3 cellular contexts compared by ENCODE assay signal in genomic region chr20:4673371-4674001, GRCh38.
TF ChIP-seq lines count a peak whose summit lies in the region.

No MANE protein-coding gene starts in this region.

TF ChIP-seq in GM23338, 12 proteins besides CTCF, POLR2A, EP300 and RAD21 (continues in another document):
- no peak for TF ChIP-seq REST (IDR thresholded peaks at IDR 0.05; ENCODE audit: unreplicated experiment)
- no peak for TF ChIP-seq POLR2AphosphoS5 (IDR thresholded peaks at IDR 0.05; ENCODE audit: low read depth)
- no peak for TF ChIP-seq ZNF114 (CRISPR knock-in tag; IDR thresholded peaks at IDR 0.05)
- TF ChIP-seq ZNF331 (CRISPR knock-in tag; IDR thresholded peaks at IDR 0.05; ENCODE audit: low read depth) = no peak
- TF ChIP-seq JUNB (IDR thresholded peaks at IDR 0.05; ENCODE audit: unreplicated experiment) = no peak
- TF ChIP-seq NANOG (IDR thresholded peaks at IDR 0.05; ENCODE audit: borderline replicate concordance) = no peak
- no peak for TF ChIP-seq EZH2phosphoT487 (IDR thresholded peaks at IDR 0.05; ENCODE audit: unreplicated experiment)

TF ChIP-seq in H1, 55 proteins besides CTCF, POLR2A, EP300 and RAD21:
- TF ChIP-seq TCF12 (IDR thresholded peaks at IDR 0.05; ENCODE audit: low read depth, low read length) (no peak), POU5F1 (IDR thresholded peaks at IDR 0.05; ENCODE audit: low read depth, low read length) (no peak), TAF1 (IDR thresholded peaks at IDR 0.05; ENCODE audit: low read depth, low read length) (no peak), SIN3A (conservative IDR thresholded peaks at IDR 0.05 in 1 of 2, IDR thresholded peaks at IDR 0.05 in 1 of 2; ENCODE audit: low read depth in 1 of 2, low read length in 2 of 2) (no peak), GABPA (IDR thresholded peaks at IDR 0.05; ENCODE audit: borderline replicate concordance, insufficient read depth, low read length) (no peak), NRF1 (IDR thresholded peaks at IDR 0.05; ENCODE audit: low read depth, low read length) (no peak), CHD1 (IDR thresholded peaks at IDR 0.05; ENCODE audit: low read depth, low read length) (no peak), CEBPB (IDR thresholded peaks at IDR 0.05; ENCODE audit: low read depth, low read length) (no peak), SAP30 (IDR thresholded peaks at IDR 0.05; ENCODE audit: insufficient read depth, insufficient replicate concordance, low read length) (no peak), MAX (IDR thresholded peaks at IDR 0.05) (no peak), RXRA (IDR thresholded peaks at IDR 0.05; ENCODE audit: insufficient read depth, low read depth, low read length) (no peak), KDM4A (IDR thresholded peaks at IDR 0.05; ENCODE audit: low read depth, low read length, severe bottlenecking) (no peak)

TF ChIP-seq in GM12891, 5 proteins besides CTCF, POLR2A, EP300 and RAD21:
- TF ChIP-seq POU2F2 (IDR thresholded peaks at IDR 0.05; ENCODE audit: low read depth, low read length) (no peak), POLR2AphosphoS5 (IDR thresholded peaks at IDR 0.05; ENCODE audit: low read depth, low read length) (no peak), TAF1 (IDR thresholded peaks at IDR 0.05; ENCODE audit: low read depth, low read length) (no peak), PAX5 (IDR thresholded peaks at IDR 0.05; ENCODE audit: insufficient read depth, low read length, severe bottlenecking) (no peak), SPI1 (IDR thresholded peaks at IDR 0.05; ENCODE audit: low read depth, low read length) (no peak)
